In genomic region chr10:42984035-42984610, GRCh38 we compare ENCODE assay signal across 21 cellular contexts.
"Had no signal": no experiment of that assay in that cellular context is flagged by ENCODE, and none has a peak within 500 bp of the region (broad histone marks: within the 10 kb centered on the region; RNA-seq: fewer than 3 reads in every experiment).

No MANE protein-coding gene starts in this region.

- H3K27ac ChIP-seq: adrenal gland, body of pancreas, epithelial cell of prostate, spleen, testis, vagina had no signal

- H3K36me3 Mint-ChIP-seq: activated naive CD8-positive, alpha-beta T cell treated with anti-CD3 and anti-CD28 coated beads for 36 hours; memory B cell; naive thymus-derived CD8-positive, alpha-beta T cell; type B pancreatic cell; WTC11 had no signal

- H3K4me3 Mint-ChIP-seq: activated CD4-positive, alpha-beta T cell treated with anti-CD3 and anti-CD28 coated beads for 36 hours; activated naive CD4-positive, alpha-beta T cell treated with anti-CD3 and anti-CD28 coated beads for 36 hours; activated naive CD8-positive, alpha-beta T cell treated with anti-CD3 and anti-CD28 coated beads for 36 hours; memory B cell; naive thymus-derived CD8-positive, alpha-beta T cell; neural crest cell; type B pancreatic cell; WTC11 had no signal

- H3K27me3 Mint-ChIP-seq: activated CD4-positive, alpha-beta T cell treated with anti-CD3 and anti-CD28 coated beads for 36 hours; activated naive CD8-positive, alpha-beta T cell treated with anti-CD3 and anti-CD28 coated beads for 36 hours; naive thymus-derived CD8-positive, alpha-beta T cell had no signal

- H3K27me3 ChIP-seq: adrenal gland, body of pancreas, spleen, testis, vagina had no signal

- H3K4me3 ChIP-seq: adrenal gland, body of pancreas, spleen, testis, vagina had no signal

- H3K9me3 ChIP-seq: adrenal gland, body of pancreas, spleen, testis, vagina had no signal

- H3K36me3 ChIP-seq: adrenal gland, spleen, vagina had no signal

- H3K4me1 Mint-ChIP-seq: memory B cell had no signal

- H3K9me3 Mint-ChIP-seq: activated naive CD4-positive, alpha-beta T cell treated with anti-CD3 and anti-CD28 coated beads for 36 hours; activated naive CD8-positive, alpha-beta T cell treated with anti-CD3 and anti-CD28 coated beads for 36 hours; memory B cell; naive thymus-derived CD8-positive, alpha-beta T cell; neural crest cell; type B pancreatic cell had no signal

- H3K27ac Mint-ChIP-seq: activated CD4-positive, alpha-beta T cell treated with anti-CD3 and anti-CD28 coated beads for 36 hours; activated naive CD4-positive, alpha-beta T cell treated with anti-CD3 and anti-CD28 coated beads for 36 hours; activated naive CD8-positive, alpha-beta T cell treated with anti-CD3 and anti-CD28 coated beads for 36 hours; memory B cell; naive thymus-derived CD8-positive, alpha-beta T cell; type B pancreatic cell; WTC11 had no signal

- H3K4me1 ChIP-seq: adrenal gland, body of pancreas, vagina had no signal

- DNase-seq: activated CD4-positive, alpha-beta T cell treated with anti-CD3 and anti-CD28 coated beads for 36 hours; activated naive CD4-positive, alpha-beta T cell treated with anti-CD3 and anti-CD28 coated beads for 36 hours; activated naive CD8-positive, alpha-beta T cell treated with anti-CD3 and anti-CD28 coated beads for 36 hours; aorta; effector CD8-positive, alpha-beta T cell; nucleus accumbens; stimulated activated naive CD4-positive, alpha-beta T cell treated with Interleukin-2 at 50 U/mL for 16 hours; T-helper 2 cell; testis had no signal

- ATAC-seq: activated CD4-positive, alpha-beta T cell treated with anti-CD3 and anti-CD28 coated beads for 36 hours; body of pancreas; left colon; naive thymus-derived CD8-positive, alpha-beta T cell; right cardiac atrium; WTC11 had no signal
